17 cellular contexts compared by ENCODE assay signal in genomic region chr7:1920886-1921285, GRCh38.
DNase-seq lines count a peak whose midpoint lies in the region; ATAC-seq and TF ChIP-seq lines count a peak whose summit lies in the region.
"Had no signal": no experiment of that assay in that cellular context is flagged by ENCODE, and none has a peak within 500 bp of the region (broad histone marks: within the 10 kb centered on the region; RNA-seq: fewer than 3 reads in every experiment).

No MANE protein-coding gene starts in this region.

- H3K9me3 Mint-ChIP-seq in activated T-cell treated with anti-CD3 and anti-CD28 coated beads, Interleukin-2, amount 50 U/mL, for 24 hours = no peaks in the 10 kb centered on the region
- H3K9me3 Mint-ChIP-seq in CD4-positive, alpha-beta memory T cell = no peaks in the 10 kb centered on the region
- H3K9me3 Mint-ChIP-seq in activated CD8-positive, alpha-beta T cell treated with anti-CD3 and anti-CD28 coated beads for 36 hours = no peaks in the 10 kb centered on the region
- no peaks in the 10 kb centered on the region for H3K9me3 Mint-ChIP-seq in memory B cell
- H3K9me3 Mint-ChIP-seq: H9 had no signal

- H3K27ac Mint-ChIP-seq in activated T-cell treated with anti-CD3 and anti-CD28 coated beads, Interleukin-2, amount 50 U/mL, for 24 hours = no peak overlapping the region
- peak overlapping the region; percentile 29 to 93 (median 89) for H3K27ac Mint-ChIP-seq in CD4-positive, alpha-beta memory T cell
- H3K27ac Mint-ChIP-seq in activated CD8-positive, alpha-beta T cell treated with anti-CD3 and anti-CD28 coated beads for 36 hours = peak overlapping the region; percentile 41
- no peak overlapping the region for H3K27ac Mint-ChIP-seq in memory B cell

- H3K4me1 ChIP-seq in CD4-positive, alpha-beta memory T cell (ENCODE audit: insufficient read depth, low read length) = peaks cover 84% of the 10 kb centered on the region

- DNase-seq in activated T-cell treated with anti-CD3 and anti-CD28 coated beads, Interleukin-2, amount 50 U/mL, for 24 hours = no peak
- DNase-seq in activated T-cell treated with anti-CD3 and anti-CD28 coated beads, Interleukin-2, amount 50 U/mL, for 1 hour = no peak
- DNase-seq in CD4-positive, alpha-beta memory T cell = no peak
- DNase-seq in activated CD8-positive, alpha-beta T cell treated with anti-CD3 and anti-CD28 coated beads for 36 hours = no peak
- DNase-seq in memory B cell (ENCODE audit: low spot score in 2 of 2) = no peak
- no peak for DNase-seq in HEK293T (ENCODE audit: extremely low spot score)
- no peak for DNase-seq in NCI-H774 (lab: John Stamatoyannopoulos, UW)
- DNase-seq: ACHN, adrenal gland, H9, NCI-H2029 treated with DMSO at 0.1 percent for 48 hours, NCI-H510A, SHP77 treated with DMSO at 0.1 percent for 48 hours had no signal

- POLR2A ChIA-PET in CD4-positive, alpha-beta memory T cell (lab: Charles Lee; ENCODE audit: partially characterized antibody) = interaction anchor here (5.5 kb wide), 1 partner anchor 19 kb away, joined by 78 read pairs; no protein-coding TSS in a partner anchor
- POLR2A ChIA-PET in activated CD8-positive, alpha-beta T cell treated with anti-CD3 and anti-CD28 coated beads for 36 hours (lab: Charles Lee) = interaction anchor here (0.7 kb wide), 1 partner anchor 19 kb away, joined by 3 read pairs; no protein-coding TSS in a partner anchor
- POLR2A ChIA-PET in HEK293T (lab: Yijun Ruan, JAX) = no interaction called here

- intact Hi-C loops in CD4-positive, alpha-beta memory T cell (cut with micrococcal nuclease) = loop anchor here (1.0 kb wide), 1 partner anchor 19 kb away; no protein-coding TSS in a partner anchor
- intact Hi-C loops in activated CD8-positive, alpha-beta T cell treated with anti-CD3 and anti-CD28 coated beads for 36 hours (cut with micrococcal nuclease) = loop anchor here (10.0 kb wide), 1 partner anchor 114 kb away; no protein-coding TSS in a partner anchor

- H3K9me3 ChIP-seq in CD4-positive, alpha-beta memory T cell (ENCODE audit: control insufficient read depth in 1 of 2, low read length in 2 of 2) = no peaks in the 10 kb centered on the region
- H3K9me3 ChIP-seq: adrenal gland, gastroesophageal sphincter had no signal

- peak overlapping the region in 1 of 2 donors; percentile 42 for H3K4me3 ChIP-seq in CD4-positive, alpha-beta memory T cell (ENCODE audit: low read length in 2 of 2)
- H3K4me3 ChIP-seq: adrenal gland, K562 had no signal

- no peak for ATAC-seq in activated CD8-positive, alpha-beta T cell treated with anti-CD3 and anti-CD28 coated beads for 36 hours
- no peak for ATAC-seq in memory B cell (ENCODE audit: low read depth)
- ATAC-seq in GM21825 (IDR thresholded peaks at IDR 0.05; ENCODE audit: unreplicated experiment) = no peak
- ATAC-seq: esophagus mucosa, gastroesophageal sphincter, K562 had no signal

- peaks cover 73% of the 10 kb centered on the region for H3K4me1 Mint-ChIP-seq in activated T-cell treated with anti-CD3 and anti-CD28 coated beads, Interleukin-2, amount 50 U/mL, for 24 hours (ENCODE audit: low read depth)
- H3K4me1 Mint-ChIP-seq in CD4-positive, alpha-beta memory T cell = peaks cover 49 to 84% (median 61%) of the 10 kb centered on the region in 4 donors
- peaks cover 72% of the 10 kb centered on the region for H3K4me1 Mint-ChIP-seq in activated CD8-positive, alpha-beta T cell treated with anti-CD3 and anti-CD28 coated beads for 36 hours (ENCODE audit: low read depth)
- H3K4me1 Mint-ChIP-seq in memory B cell = peaks cover 34% of the 10 kb centered on the region
- H3K4me1 Mint-ChIP-seq: H9 had no signal

- H3K4me3 Mint-ChIP-seq in activated T-cell treated with anti-CD3 and anti-CD28 coated beads, Interleukin-2, amount 50 U/mL, for 24 hours = peak overlapping the region; percentile 70
- H3K4me3 Mint-ChIP-seq in CD4-positive, alpha-beta memory T cell = peak overlapping the region; percentile 84 to 91 (median 89)
- H3K4me3 Mint-ChIP-seq in activated CD8-positive, alpha-beta T cell treated with anti-CD3 and anti-CD28 coated beads for 36 hours = peak overlapping the region; percentile 66
- peak overlapping the region; percentile 78 for H3K4me3 Mint-ChIP-seq in memory B cell
- H3K4me3 Mint-ChIP-seq: H9 had no signal

- no peak for TF ChIP-seq CTCF in activated CD8-positive, alpha-beta T cell treated with anti-CD3 and anti-CD28 coated beads for 36 hours (IDR thresholded peaks at IDR 0.05)

- H3K36me3 ChIP-seq in CD4-positive, alpha-beta memory T cell (ENCODE audit: insufficient read depth, low read length) = peaks cover under 1% of the 10 kb centered on the region
- H3K36me3 ChIP-seq: adrenal gland had no signal

- peaks cover 20% of the 10 kb centered on the region for H3K36me3 Mint-ChIP-seq in activated T-cell treated with anti-CD3 and anti-CD28 coated beads, Interleukin-2, amount 50 U/mL, for 24 hours (ENCODE audit: low read depth)
- peaks cover 0 to 15% of the 10 kb centered on the region in 2 donors for H3K36me3 Mint-ChIP-seq in CD4-positive, alpha-beta memory T cell
- peaks cover 7% of the 10 kb centered on the region for H3K36me3 Mint-ChIP-seq in activated CD8-positive, alpha-beta T cell treated with anti-CD3 and anti-CD28 coated beads for 36 hours (ENCODE audit: low read depth)
- H3K36me3 Mint-ChIP-seq in memory B cell = peaks cover 5% of the 10 kb centered on the region

- H3K27ac ChIP-seq in CD4-positive, alpha-beta memory T cell (ENCODE audit: low read depth, low read length) = no peak overlapping the region
- H3K27ac ChIP-seq: adrenal gland, gastroesophageal sphincter had no signal

- peaks cover 3% of the 10 kb centered on the region for H3K27me3 Mint-ChIP-seq in activated T-cell treated with anti-CD3 and anti-CD28 coated beads, Interleukin-2, amount 50 U/mL, for 24 hours
- no peaks in the 10 kb centered on the region for H3K27me3 Mint-ChIP-seq in CD4-positive, alpha-beta memory T cell
- H3K27me3 Mint-ChIP-seq in activated CD8-positive, alpha-beta T cell treated with anti-CD3 and anti-CD28 coated beads for 36 hours = peaks cover 1% of the 10 kb centered on the region
- H3K27me3 Mint-ChIP-seq in memory B cell = no peaks in the 10 kb centered on the region

- CTCF ChIA-PET in CD4-positive, alpha-beta memory T cell (lab: Charles Lee; ENCODE audit: partially characterized antibody) = interaction anchor here (1.8 kb wide), 1 partner anchor 178 kb away, joined by 4 read pairs; no protein-coding TSS in a partner anchor
- CTCF ChIA-PET in activated CD8-positive, alpha-beta T cell treated with anti-CD3 and anti-CD28 coated beads for 36 hours (lab: Charles Lee) = no interaction called here
- CTCF ChIA-PET in HEK293T (lab: Yijun Ruan, JAX) = no interaction called here

- H3K27me3 ChIP-seq in CD4-positive, alpha-beta memory T cell (ENCODE audit: insufficient read depth, low read length) = no peaks in the 10 kb centered on the region
- H3K27me3 ChIP-seq: adrenal gland, gastroesophageal sphincter had no signal

TF ChIP-seq in HEK293T, 16 proteins besides CTCF, POLR2A, EP300 and RAD21:
- TF ChIP-seq BHLHE40 (IDR thresholded peaks at IDR 0.05; ENCODE audit: borderline replicate concordance) (no peak), NFRKB (IDR thresholded peaks at IDR 0.05) (no peak), ZNF384 (IDR thresholded peaks at IDR 0.05) (no peak), SP1 (IDR thresholded peaks at IDR 0.05) (no peak), SUZ12 (IDR thresholded peaks at IDR 0.05) (no peak)

Comparison
In these comparisons a context has a peak if more than half of its experiments do, and no peak if none do; other contexts are left out.
1. H3K27ac Mint-ChIP-seq: peak in CD4-positive, alpha-beta memory T cell (7 of 7) and activated CD8-positive, alpha-beta T cell treated with anti-CD3 and anti-CD28 coated beads for 36 hours (single experiment); none in activated T-cell treated with anti-CD3 and anti-CD28 coated beads, Interleukin-2, amount 50 U/mL, for 24 hours (single experiment) and memory B cell (single experiment).
2. Peak in every context shown above with its lines, with median percentiles within 50 percentile points of each other: H3K4me3 Mint-ChIP-seq.